Comparison of ENCODE assay signal across 7 cellular contexts in the genomic region with DNA sequence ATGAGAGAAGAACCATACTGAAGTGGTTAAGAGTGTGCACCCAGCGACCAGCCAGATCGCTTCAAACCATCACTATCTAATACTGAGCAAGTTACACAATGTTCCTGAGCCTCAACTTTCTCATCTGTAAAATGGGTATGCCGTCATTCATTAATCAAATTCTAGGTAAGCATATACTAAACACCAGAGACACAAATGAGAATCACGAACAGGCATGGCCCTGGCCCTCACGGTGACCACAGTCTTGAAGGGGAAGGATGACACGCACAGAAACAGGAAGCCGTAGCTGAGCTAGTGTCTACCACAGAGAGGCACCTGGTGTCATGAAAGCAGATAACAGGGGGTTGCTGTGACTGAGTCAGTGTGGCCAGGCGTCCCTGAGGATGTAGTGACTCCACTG. TPM values are rescaled to one million over a fixed set of nuclear protein-coding genes. Genes with fewer than 3 reads are reported as not detected.
DNase-seq lines count a peak whose midpoint lies in the region; ATAC-seq and TF ChIP-seq lines count a peak whose summit lies in the region.
"Not testable (repeated sequence)": the region's sequence is repeated elsewhere in the genome, so short reads cannot be mapped to it uniquely, and the experiment has no call there.

No MANE protein-coding gene starts in this region.

- not testable (repeated sequence) for H3K36me3 ChIP-seq in KOPT-K1 (ENCODE audit: insufficient read depth, low read length)

- not testable (repeated sequence) for H3K9me3 Mint-ChIP-seq in T-helper 2 cell treated with Interferon-gamma antibody and Interleukin-4, amounts not matched to agents 5 μg/mL and 100 μg/mL, for 36 hours; activated CD4-positive, alpha-beta T cell treated with anti-CD3 and anti-CD28 coated beads, Interleukin-2, amount 10 ng/mL, durations not matched to agents 7 days and 5 days; activated CD8-positive, alpha-beta T cell treated with anti-CD3 and anti-CD28 coated beads for 36 hours; activated T-cell treated with anti-CD3 and anti-CD28 coated beads, Interleukin-2, amount 50 U/mL, for 24 hours; activated naive CD8-positive, alpha-beta T cell treated with anti-CD3 and anti-CD28 coated beads, Interleukin-2, amount 10 ng/mL, durations not matched to agents 7 days and 5 days; osteocyte (ENCODE audit: unreplicated experiment)

- H3K4me3 Mint-ChIP-seq in T-helper 2 cell treated with Interferon-gamma antibody and Interleukin-4, amounts not matched to agents 5 μg/mL and 100 μg/mL, for 36 hours, result peak overlapping the region; percentile 18
- not testable (repeated sequence) for H3K4me3 Mint-ChIP-seq in activated CD4-positive, alpha-beta T cell treated with anti-CD3 and anti-CD28 coated beads, Interleukin-2, amount 10 ng/mL, durations not matched to agents 7 days and 5 days; activated CD8-positive, alpha-beta T cell treated with anti-CD3 and anti-CD28 coated beads for 36 hours; activated T-cell treated with anti-CD3 and anti-CD28 coated beads, Interleukin-2, amount 50 U/mL, for 24 hours; activated naive CD8-positive, alpha-beta T cell treated with anti-CD3 and anti-CD28 coated beads, Interleukin-2, amount 10 ng/mL, durations not matched to agents 7 days and 5 days; osteocyte (ENCODE audit: unreplicated experiment)

- intact Hi-C loops in activated CD8-positive, alpha-beta T cell treated with anti-CD3 and anti-CD28 coated beads for 36 hours (cut with micrococcal nuclease), result not testable (repeated sequence)

- H3K27me3 Mint-ChIP-seq in T-helper 2 cell treated with Interferon-gamma antibody and Interleukin-4, amounts not matched to agents 5 μg/mL and 100 μg/mL, for 36 hours (ENCODE audit: low read depth); activated CD4-positive, alpha-beta T cell treated with anti-CD3 and anti-CD28 coated beads, Interleukin-2, amount 10 ng/mL, durations not matched to agents 7 days and 5 days; activated CD8-positive, alpha-beta T cell treated with anti-CD3 and anti-CD28 coated beads for 36 hours; activated T-cell treated with anti-CD3 and anti-CD28 coated beads, Interleukin-2, amount 50 U/mL, for 24 hours; activated naive CD8-positive, alpha-beta T cell treated with anti-CD3 and anti-CD28 coated beads, Interleukin-2, amount 10 ng/mL, durations not matched to agents 7 days and 5 days; osteocyte (ENCODE audit: unreplicated experiment): not testable (repeated sequence)

- H3K27ac ChIP-seq in KOPT-K1 (ENCODE audit: low read depth, low read length, poor library complexity, severe bottlenecking), result peak overlapping the region; percentile 42

- DNase-seq in T-helper 2 cell treated with Interferon-gamma antibody and Interleukin-4, amounts not matched to agents 5 μg/mL and 100 μg/mL, for 36 hours (ENCODE audit: low spot score); activated T-cell treated with anti-CD3 and anti-CD28 coated beads, Interleukin-2, amount 50 U/mL, for 24 hours; activated naive CD8-positive, alpha-beta T cell treated with anti-CD3 and anti-CD28 coated beads, Interleukin-2, amount 10 ng/mL, durations not matched to agents 7 days and 5 days: not testable (repeated sequence)
- peak; percentile 13 for DNase-seq in activated CD4-positive, alpha-beta T cell treated with anti-CD3 and anti-CD28 coated beads, Interleukin-2, amount 10 ng/mL, durations not matched to agents 7 days and 5 days
- DNase-seq in activated CD8-positive, alpha-beta T cell treated with anti-CD3 and anti-CD28 coated beads for 36 hours, result peak; percentile 14
- peak; percentile 6 for DNase-seq in osteocyte (ENCODE audit: extremely low spot score, unreplicated experiment)

- not testable (repeated sequence) for TF ChIP-seq CTCF in activated CD8-positive, alpha-beta T cell treated with anti-CD3 and anti-CD28 coated beads for 36 hours (IDR thresholded peaks at IDR 0.05); osteocyte (IDR thresholded peaks at IDR 0.05)

- CTCF ChIA-PET in activated CD4-positive, alpha-beta T cell treated with anti-CD3 and anti-CD28 coated beads, Interleukin-2, amount 10 ng/mL, durations not matched to agents 7 days and 5 days (lab: Charles Lee); activated CD8-positive, alpha-beta T cell treated with anti-CD3 and anti-CD28 coated beads for 36 hours (lab: Charles Lee): not testable (repeated sequence)

- POLR2A ChIA-PET in activated CD4-positive, alpha-beta T cell treated with anti-CD3 and anti-CD28 coated beads, Interleukin-2, amount 10 ng/mL, durations not matched to agents 7 days and 5 days (lab: Charles Lee); activated CD8-positive, alpha-beta T cell treated with anti-CD3 and anti-CD28 coated beads for 36 hours (lab: Charles Lee); activated naive CD8-positive, alpha-beta T cell treated with anti-CD3 and anti-CD28 coated beads, Interleukin-2, amount 10 ng/mL, durations not matched to agents 7 days and 5 days (lab: Charles Lee): not testable (repeated sequence)

- H3K4me1 Mint-ChIP-seq in T-helper 2 cell treated with Interferon-gamma antibody and Interleukin-4, amounts not matched to agents 5 μg/mL and 100 μg/mL, for 36 hours (ENCODE audit: low read depth), result peaks cover 14% of the 10 kb centered on the region
- H3K4me1 Mint-ChIP-seq in activated CD4-positive, alpha-beta T cell treated with anti-CD3 and anti-CD28 coated beads, Interleukin-2, amount 10 ng/mL, durations not matched to agents 7 days and 5 days, result peaks cover 22% of the 10 kb centered on the region
- H3K4me1 Mint-ChIP-seq in activated CD8-positive, alpha-beta T cell treated with anti-CD3 and anti-CD28 coated beads for 36 hours (ENCODE audit: low read depth); activated T-cell treated with anti-CD3 and anti-CD28 coated beads, Interleukin-2, amount 50 U/mL, for 24 hours (ENCODE audit: low read depth); activated naive CD8-positive, alpha-beta T cell treated with anti-CD3 and anti-CD28 coated beads, Interleukin-2, amount 10 ng/mL, durations not matched to agents 7 days and 5 days; osteocyte (ENCODE audit: unreplicated experiment): not testable (repeated sequence)

- not testable (repeated sequence) for H3K36me3 Mint-ChIP-seq in T-helper 2 cell treated with Interferon-gamma antibody and Interleukin-4, amounts not matched to agents 5 μg/mL and 100 μg/mL, for 36 hours (ENCODE audit: low read depth); activated CD4-positive, alpha-beta T cell treated with anti-CD3 and anti-CD28 coated beads, Interleukin-2, amount 10 ng/mL, durations not matched to agents 7 days and 5 days (ENCODE audit: low read depth); activated CD8-positive, alpha-beta T cell treated with anti-CD3 and anti-CD28 coated beads for 36 hours (ENCODE audit: low read depth); activated T-cell treated with anti-CD3 and anti-CD28 coated beads, Interleukin-2, amount 50 U/mL, for 24 hours (ENCODE audit: low read depth); activated naive CD8-positive, alpha-beta T cell treated with anti-CD3 and anti-CD28 coated beads, Interleukin-2, amount 10 ng/mL, durations not matched to agents 7 days and 5 days; osteocyte (ENCODE audit: unreplicated experiment)

- H3K9me3 ChIP-seq in KOPT-K1 (ENCODE audit: insufficient read depth, low read length, poor library complexity, severe bottlenecking), result not testable (repeated sequence)

- peak overlapping the region; percentile 36 for H3K27ac Mint-ChIP-seq in T-helper 2 cell treated with Interferon-gamma antibody and Interleukin-4, amounts not matched to agents 5 μg/mL and 100 μg/mL, for 36 hours
- H3K27ac Mint-ChIP-seq in activated CD4-positive, alpha-beta T cell treated with anti-CD3 and anti-CD28 coated beads, Interleukin-2, amount 10 ng/mL, durations not matched to agents 7 days and 5 days, result peak overlapping the region; percentile 80
- H3K27ac Mint-ChIP-seq in activated CD8-positive, alpha-beta T cell treated with anti-CD3 and anti-CD28 coated beads for 36 hours; osteocyte (ENCODE audit: unreplicated experiment): not testable (repeated sequence)
- peak overlapping the region; percentile 14 for H3K27ac Mint-ChIP-seq in activated T-cell treated with anti-CD3 and anti-CD28 coated beads, Interleukin-2, amount 50 U/mL, for 24 hours
- H3K27ac Mint-ChIP-seq in activated naive CD8-positive, alpha-beta T cell treated with anti-CD3 and anti-CD28 coated beads, Interleukin-2, amount 10 ng/mL, durations not matched to agents 7 days and 5 days, result peak overlapping the region; percentile 34

- ATAC-seq in activated CD8-positive, alpha-beta T cell treated with anti-CD3 and anti-CD28 coated beads for 36 hours; activated naive CD8-positive, alpha-beta T cell treated with anti-CD3 and anti-CD28 coated beads, Interleukin-2, amount 10 ng/mL, durations not matched to agents 7 days and 5 days (ENCODE audit: low read depth): not testable (repeated sequence)

RNA-seq across cellular contexts. Expression of a gene that starts 43.1 kb away (rescaled TPM):
- total RNA-seq in activated CD4-positive, alpha-beta T cell treated with anti-CD3 and anti-CD28 coated beads, Interleukin-2, amount 10 ng/mL, durations not matched to agents 7 days and 5 days, result 10 to 100 TPM; 40.6 to 46.5 TPM
- 100 to 1,000 TPM; 226 to 229 TPM for total RNA-seq in activated CD8-positive, alpha-beta T cell treated with anti-CD3 and anti-CD28 coated beads for 36 hours
- 10 to 100 TPM; 40.0 to 42.6 TPM for total RNA-seq in activated naive CD8-positive, alpha-beta T cell treated with anti-CD3 and anti-CD28 coated beads, Interleukin-2, amount 10 ng/mL, durations not matched to agents 7 days and 5 days
- total RNA-seq in osteocyte, result 137 and 156 TPM in 2 replicates
